In genomic region chr19:27741236-27741635, GRCh38 we compare ENCODE assay signal across 20 cellular contexts.
"Had no signal": no experiment of that assay in that cellular context is flagged by ENCODE, and none has a peak within 500 bp of the region (broad histone marks: within the 10 kb centered on the region; RNA-seq: fewer than 3 reads in every experiment).

No MANE protein-coding gene starts in this region.

- H3K4me1 ChIP-seq: foreskin keratinocyte had no signal

- H3K27ac ChIP-seq: foreskin keratinocyte, transverse colon, VCaP had no signal

- H3K27me3 Mint-ChIP-seq: activated CD4-positive, alpha-beta memory T cell treated with anti-CD3 and anti-CD28 coated beads, Interleukin-2, amount 10 ng/mL, durations not matched to agents 7 days and 5 days; activated CD4-positive, alpha-beta T cell treated with anti-CD3 and anti-CD28 coated beads, Interleukin-2, amount 10 ng/mL, durations not matched to agents 24 days and 14 days; brain; progenitor cell of endocrine pancreas; stimulated activated naive CD8-positive, alpha-beta T cell treated with anti-CD3 and anti-CD28 coated beads, Interleukin-15, Interleukin-2, amounts not matched to agents 100 ng/mL and 50 ng/mL, for 24 hours had no signal

- H3K36me3 ChIP-seq: transverse colon had no signal

- H3K4me3 Mint-ChIP-seq: activated CD4-positive, alpha-beta memory T cell treated with anti-CD3 and anti-CD28 coated beads, Interleukin-2, amount 10 ng/mL, durations not matched to agents 7 days and 5 days; activated CD4-positive, alpha-beta T cell treated with anti-CD3 and anti-CD28 coated beads, Interleukin-2, amount 10 ng/mL, durations not matched to agents 24 days and 14 days; activated T-helper 1 cell treated with anti-CD3 and anti-CD28 coated beads, Interleukin-12 subunit alpha, Interleukin-12 subunit beta, Interleukin-2, Interleukin-4 antibody, amounts not matched to agents 30 ng/mL and 10 ng/mL and 1 ng/mL, durations not matched to agents 14 hours and 24 hours and 36 hours; brain; mesothelial cell of epicardium; natural killer cell; stimulated activated naive CD8-positive, alpha-beta T cell treated with anti-CD3 and anti-CD28 coated beads, Interleukin-15, Interleukin-2, amounts not matched to agents 100 ng/mL and 50 ng/mL, for 24 hours; T-helper 2 cell treated with Interferon-gamma antibody and Interleukin-4, amounts not matched to agents 5 μg/mL and 100 μg/mL, for 36 hours had no signal

- H3K4me1 Mint-ChIP-seq: activated CD4-positive, alpha-beta memory T cell treated with anti-CD3 and anti-CD28 coated beads, Interleukin-2, amount 10 ng/mL, durations not matched to agents 7 days and 5 days; activated CD4-positive, alpha-beta T cell treated with anti-CD3 and anti-CD28 coated beads, Interleukin-2, amount 10 ng/mL, durations not matched to agents 24 days and 14 days; brain; mesothelial cell of epicardium had no signal

- H3K4me3 ChIP-seq: transverse colon had no signal

- H3K9me3 ChIP-seq: transverse colon had no signal

- H3K36me3 Mint-ChIP-seq: brain had no signal

- H3K27ac Mint-ChIP-seq: activated CD4-positive, alpha-beta memory T cell treated with anti-CD3 and anti-CD28 coated beads, Interleukin-2, amount 10 ng/mL, durations not matched to agents 7 days and 5 days; activated CD4-positive, alpha-beta T cell treated with anti-CD3 and anti-CD28 coated beads, Interleukin-2, amount 10 ng/mL, durations not matched to agents 24 days and 14 days; activated naive CD4-positive, alpha-beta T cell treated with anti-CD3 and anti-CD28 coated beads, Interleukin-2, amount 50 U/mL, for 72 hours; activated T-helper 1 cell treated with anti-CD3 and anti-CD28 coated beads, Interleukin-12 subunit alpha, Interleukin-12 subunit beta, Interleukin-2, Interleukin-4 antibody, amounts not matched to agents 30 ng/mL and 10 ng/mL and 1 ng/mL, durations not matched to agents 14 hours and 24 hours and 36 hours; brain; mesothelial cell of epicardium; natural killer cell; progenitor cell of endocrine pancreas; stimulated activated naive CD8-positive, alpha-beta T cell treated with anti-CD3 and anti-CD28 coated beads, Interleukin-15, Interleukin-2, amounts not matched to agents 100 ng/mL and 50 ng/mL, for 24 hours; T-helper 2 cell treated with Interferon-gamma antibody and Interleukin-4, amounts not matched to agents 5 μg/mL and 100 μg/mL, for 36 hours had no signal

- DNase-seq: activated CD4-positive, alpha-beta memory T cell treated with anti-CD3 and anti-CD28 coated beads, Interleukin-2, amount 10 ng/mL, durations not matched to agents 7 days and 5 days; activated CD4-positive, alpha-beta T cell treated with anti-CD3 and anti-CD28 coated beads, Interleukin-2, amount 10 ng/mL, durations not matched to agents 24 days and 14 days; activated gamma-delta T cell treated with Interleukin-2 at 50 U/mL for 16 hours; aorta; caudate nucleus; erythroblast; foreskin keratinocyte; kidney; natural killer cell; retina; stimulated activated CD4-positive, alpha-beta T cell treated with anti-CD3 and anti-CD28 coated beads, Interleukin-12 subunit alpha, Interleukin-12 subunit beta, amount 100 ng/mL, for 4 hours; transverse colon had no signal

- H3K27me3 ChIP-seq: foreskin keratinocyte, transverse colon had no signal
